19 cellular contexts compared by ENCODE assay signal in genomic region chr9:99046068-99046467, GRCh38.
"Had no signal": no experiment of that assay in that cellular context is flagged by ENCODE, and none has a peak within 500 bp of the region (broad histone marks: within the 10 kb centered on the region; RNA-seq: fewer than 3 reads in every experiment).

No MANE protein-coding gene starts in this region.

- H3K4me3 Mint-ChIP-seq: activated CD8-positive, alpha-beta T cell treated with anti-CD3 and anti-CD28 coated beads, Interleukin-2, amount 10 ng/mL, durations not matched to agents 7 days and 5 days had no signal

- H3K9me3 ChIP-seq: lower lobe of right lung, ovary, prostate gland, suprapubic skin, uterus had no signal

- H3K4me1 ChIP-seq: prostate gland, uterus had no signal

- H3K36me3 ChIP-seq: lower lobe of right lung, ovary, prostate gland, uterus, WERI-Rb-1 had no signal

- H3K4me3 ChIP-seq: coronary artery, lower lobe of right lung, ovary, prostate gland, right atrium auricular region, suprapubic skin, uterus had no signal

- DNase-seq: activated CD4-positive, alpha-beta T cell treated with anti-CD3 and anti-CD28 coated beads for 1 hour; activated CD4-positive, alpha-beta T cell treated with anti-CD3 and anti-CD28 coated beads, Interleukin-2, amount 50 U/mL, for 1 hour; activated CD8-positive, alpha-beta T cell treated with anti-CD3 and anti-CD28 coated beads, Interleukin-2, amount 10 ng/mL, durations not matched to agents 7 days and 5 days; immature natural killer cell; lower lobe of right lung; natural killer cell; ovary; stimulated activated CD4-positive, alpha-beta T cell treated with anti-CD3 and anti-CD28 coated beads, Interleukin-4, amount 100 ng/mL, for 24 hours; stimulated activated naive CD8-positive, alpha-beta T cell treated with anti-CD3 and anti-CD28 coated beads, Interleukin-15, Interleukin-2, amounts not matched to agents 100 U/mL and 50 U/mL, for 24 hours; T-helper 1 cell; trophoblast cell; uterus; WERI-Rb-1 had no signal

- H3K27ac ChIP-seq: lower lobe of right lung, ovary, prostate gland, right atrium auricular region, suprapubic skin, uterus, WERI-Rb-1 had no signal

- ATAC-seq: activated CD8-positive, alpha-beta T cell treated with anti-CD3 and anti-CD28 coated beads, Interleukin-2, amount 10 ng/mL, durations not matched to agents 7 days and 5 days; activated naive CD4-positive, alpha-beta T cell treated with anti-CD3 and anti-CD28 coated beads, Interleukin-2, amount 50 U/mL, for 72 hours; left lobe of liver; natural killer cell; stimulated activated naive CD8-positive, alpha-beta T cell treated with anti-CD3 and anti-CD28 coated beads, Interleukin-15, Interleukin-2, amounts not matched to agents 100 U/mL and 50 U/mL, for 24 hours had no signal

- H3K27me3 ChIP-seq: ovary, right atrium auricular region, suprapubic skin, uterus had no signal
